14 cellular contexts compared by ENCODE assay signal in the genomic region with DNA sequence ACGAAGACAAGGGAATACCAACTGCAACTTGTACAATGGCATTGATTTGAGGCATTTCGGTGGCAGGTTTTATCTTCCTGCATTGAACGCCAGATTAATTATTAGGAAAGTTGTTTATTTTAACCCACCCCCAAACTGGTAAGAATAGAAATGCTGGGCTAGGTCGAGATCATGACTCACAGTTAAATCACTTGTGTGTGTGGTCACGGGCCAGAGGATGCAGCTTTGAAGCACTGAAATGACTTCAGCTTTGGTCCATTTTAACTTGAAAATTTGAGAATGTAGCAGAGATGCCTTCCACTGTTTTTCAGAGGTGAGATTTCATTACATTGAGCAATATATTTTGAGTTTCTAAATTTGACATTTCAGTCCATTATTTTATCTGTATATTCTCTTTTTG. TPM values are rescaled to one million over a fixed set of nuclear protein-coding genes. Genes with fewer than 3 reads are reported as not detected.
A peak's percentile ranks its signal among the peaks of the same experiment; 100 is the strongest.
DNase-seq lines count a peak whose midpoint lies in the region; ATAC-seq and TF ChIP-seq lines count a peak whose summit lies in the region.
"Had no signal": no experiment of that assay in that cellular context is flagged by ENCODE, and none has a peak within 500 bp of the region (broad histone marks: within the 10 kb centered on the region; RNA-seq: fewer than 3 reads in every experiment).

No MANE protein-coding gene starts in this region.

- H3K4me1 ChIP-seq in ACC112 (ENCODE audit: control insufficient read depth, insufficient read depth, low read length, unreplicated experiment) (peaks cover 37% of the 10 kb centered on the region), H9 (ENCODE audit: insufficient read depth, low read length) (no peaks in the 10 kb centered on the region)
- H3K4me1 ChIP-seq: neural progenitor cell had no signal

- H3K36me3 Mint-ChIP-seq in activated T-cell treated with anti-CD3 and anti-CD28 coated beads, Interleukin-2, amount 50 U/mL, for 4 hours (ENCODE audit: insufficient read depth) = peaks cover 3% of the 10 kb centered on the region
- H3K36me3 Mint-ChIP-seq in H9 (ENCODE audit: insufficient read depth in 1 of 3, low read depth in 3 of 3) = peaks cover 0 to 8% (median 3%) of the 10 kb centered on the region in 3 experiments; a peak in 4 of 7 replicates

- H3K79me2 ChIP-seq in ACC112 (ENCODE audit: control insufficient read depth, insufficient read depth, low read length, unreplicated experiment) (no peaks in the 10 kb centered on the region), H9 (ENCODE audit: insufficient read depth, low read length) (no peaks in the 10 kb centered on the region)

- peak overlapping the region; percentile 62 for H3K27ac ChIP-seq in ACC112 (ENCODE audit: low read depth, low read length)
- H3K27ac ChIP-seq in H9 (ENCODE audit: insufficient read length, low read depth, low read length) = no peak overlapping the region
- H3K27ac ChIP-seq: neural progenitor cell had no signal

- no peak overlapping the region for H2BK12ac ChIP-seq in H9 (ENCODE audit: insufficient read length, low read depth, low read length)

- H3K79me1 ChIP-seq in H9 (ENCODE audit: insufficient read depth, low read depth, low read length, poor library complexity, severe bottlenecking) = no peaks in the 10 kb centered on the region

- H3K23ac ChIP-seq in H9 (ENCODE audit: insufficient read length, low read depth, low read length) = no peak overlapping the region

- H2BK5ac ChIP-seq in H9 (ENCODE audit: insufficient read length, low read length) = no peak overlapping the region

- no peaks in the 10 kb centered on the region for H3K27me3 Mint-ChIP-seq in activated T-cell treated with anti-CD3 and anti-CD28 coated beads, Interleukin-2, amount 50 U/mL, for 4 hours (ENCODE audit: low read depth)
- no peaks in the 10 kb centered on the region; the same call in 1 of the 2 replicates for H3K27me3 Mint-ChIP-seq in H9 (ENCODE audit: low read depth)

- H3K36me3 ChIP-seq in ACC112 (ENCODE audit: insufficient read depth, low read length) = 0 out of 2 replicates have a peak, but pooled peaks cover 11% of the 10 kb centered on the region
- H3K36me3 ChIP-seq: neural progenitor cell had no signal

- H3K27ac Mint-ChIP-seq in H9 = no peak overlapping the region
- H3K27ac Mint-ChIP-seq: CD14-positive monocyte; neural progenitor cell; T-helper 1 cell treated with Interleukin-12 subunit alpha and Interleukin-12 subunit beta and Interleukin-4 antibody, amounts not matched to agents 30 μg/mL and 1 μg/mL, for 36 hours had no signal

- ATAC-seq in activated T-cell treated with anti-CD3 and anti-CD28 coated beads, Interleukin-2, amount 50 U/mL, for 4 hours = no peak
- no peak for ATAC-seq in HG02973 (IDR thresholded peaks at IDR 0.05; ENCODE audit: unreplicated experiment)
- ATAC-seq: stimulated activated naive CD8-positive, alpha-beta T cell treated with anti-CD3 and anti-CD28 coated beads, Interleukin-15, Interleukin-2, amounts not matched to agents 100 U/mL and 50 U/mL, for 24 hours had no signal

- H3K4ac ChIP-seq in H9 (ENCODE audit: low read depth, low read length) = no peak overlapping the region

- H3K4me1 Mint-ChIP-seq in activated T-cell treated with anti-CD3 and anti-CD28 coated beads, Interleukin-2, amount 50 U/mL, for 4 hours (ENCODE audit: low read depth) = peaks cover 3% of the 10 kb centered on the region
- H3K4me1 Mint-ChIP-seq in H9 = no peaks in the 10 kb centered on the region
- H3K4me1 Mint-ChIP-seq: CD14-positive monocyte, neural progenitor cell had no signal

- no peak overlapping the region for H3K9ac ChIP-seq in H9 (ENCODE audit: extremely low read depth, insufficient read length, low read length)
- H3K9ac ChIP-seq: neural progenitor cell had no signal

- no peaks in the 10 kb centered on the region for H3K9me3 Mint-ChIP-seq in activated T-cell treated with anti-CD3 and anti-CD28 coated beads, Interleukin-2, amount 50 U/mL, for 4 hours
- no peaks in the 10 kb centered on the region for H3K9me3 Mint-ChIP-seq in H9
- H3K9me3 Mint-ChIP-seq: CD14-positive monocyte; neural progenitor cell; T-helper 1 cell treated with Interleukin-12 subunit alpha and Interleukin-12 subunit beta and Interleukin-4 antibody, amounts not matched to agents 30 μg/mL and 1 μg/mL, for 36 hours had no signal

- no peak overlapping the region for H3K14ac ChIP-seq in H9 (ENCODE audit: insufficient read depth, low read length)

- H2BK120ac ChIP-seq in H9 (ENCODE audit: low read depth, low read length, poor library complexity, severe bottlenecking) = no peak overlapping the region

- no peaks in the 10 kb centered on the region for H4K20me1 ChIP-seq in H9 (ENCODE audit: control insufficient read depth, insufficient read depth, insufficient read length)

- no peak overlapping the region for H4K8ac ChIP-seq in H9 (replicated peaks; ENCODE audit: insufficient read length, low read depth, low read length)

- H4K5ac ChIP-seq in H9 (ENCODE audit: insufficient read length, low read depth, low read length) = no peak overlapping the region

- H3K4me3 Mint-ChIP-seq in activated T-cell treated with anti-CD3 and anti-CD28 coated beads, Interleukin-2, amount 50 U/mL, for 4 hours = no peak overlapping the region
- H3K4me3 Mint-ChIP-seq in H9 = no peak overlapping the region
- H3K4me3 Mint-ChIP-seq: CD14-positive monocyte; neural progenitor cell; T-helper 1 cell treated with Interleukin-12 subunit alpha and Interleukin-12 subunit beta and Interleukin-4 antibody, amounts not matched to agents 30 μg/mL and 1 μg/mL, for 36 hours had no signal

- WGBS in H9 (ENCODE audit: extremely low coverage, insufficient read length, low lambda C conversion rate) = no CpG with 5 or more reads among the region's 5 CpGs

- H2AK5ac ChIP-seq in H9 (ENCODE audit: insufficient read length, low read length) = no peak overlapping the region

- no peak overlapping the region for H4K91ac ChIP-seq in H9 (ENCODE audit: insufficient read length, low read depth, low read length)

- no peak overlapping the region for H3K56ac ChIP-seq in H9 (ENCODE audit: insufficient read length, low read depth, low read length)

- H3K9me3 ChIP-seq in H9 (ENCODE audit: control insufficient read depth, low read depth, low read length) = no peaks in the 10 kb centered on the region

- H3K18ac ChIP-seq in H9 (ENCODE audit: insufficient read length, low read depth, low read length) = no peak overlapping the region

- H3T11ph ChIP-seq in H9 (ENCODE audit: low read length) = no peak overlapping the region

- H2AFZ ChIP-seq in ACC112 (ENCODE audit: low read length, unreplicated experiment) = no peak overlapping the region
- H2AFZ ChIP-seq in H9 (ENCODE audit: low read length) = no peak overlapping the region
- H2AFZ ChIP-seq: neural progenitor cell had no signal

- DNase-seq in HFF-Myc (ENCODE audit: extremely low read depth, low read depth) (peak; percentile 47), amniotic epithelial cell (ENCODE audit: low read depth) (peak; percentile 72), glomerular visceral epithelial cell (ENCODE audit: extremely low spot score) (peak; percentile 80), islet precursor cell (no peak), H9 (no peak)
- no peak for DNase-seq in activated T-cell treated with anti-CD3 and anti-CD28 coated beads, Interleukin-2, amount 50 U/mL, for 4 hours
- DNase-seq: activated CD8-positive, alpha-beta memory T cell treated with anti-CD3 and anti-CD28 coated beads for 24 hours; NCI-H1417; stimulated activated naive CD8-positive, alpha-beta T cell treated with anti-CD3 and anti-CD28 coated beads, Interleukin-15, Interleukin-2, amounts not matched to agents 100 U/mL and 50 U/mL, for 24 hours had no signal

- no peak overlapping the region for H2BK20ac ChIP-seq in H9 (ENCODE audit: low read depth, low read length, poor library complexity, severe bottlenecking)

- H3K23me2 ChIP-seq in H9 (ENCODE audit: insufficient read length, low read depth, low read length, poor library complexity, severe bottlenecking) = no peaks in the 10 kb centered on the region

- no peak overlapping the region for H3K4me2 ChIP-seq in H9 (ENCODE audit: insufficient read depth, insufficient read length, low read length)
- H3K4me2 ChIP-seq: neural progenitor cell had no signal

- H3K27me3 ChIP-seq in ACC112 (ENCODE audit: insufficient read depth, low read length) (no peaks in the 10 kb centered on the region), H9 (ENCODE audit: insufficient read depth, low read length) (no peaks in the 10 kb centered on the region)
- H3K27me3 ChIP-seq: neural progenitor cell had no signal

- no peak overlapping the region for H2BK15ac ChIP-seq in H9 (ENCODE audit: low read depth, low read length)

- H3K4me3 ChIP-seq in ACC112 (ENCODE audit: low read depth, low read length) (no peak overlapping the region), HFF-Myc (replicated peaks; ENCODE audit: low read depth, low read length) (no peak overlapping the region)
- H3K4me3 ChIP-seq: neural progenitor cell had no signal

- TF ChIP-seq CTCF in HFF-Myc (IDR thresholded peaks at IDR 0.05; ENCODE audit: low read depth, low read length, missing control alignments) (no peak), H9 (conservative IDR thresholded peaks at IDR 0.05) (no peak)

RNA-seq across cellular contexts. Expression of a gene that starts 23.6 kb away (rescaled TPM):
- total RNA-seq in activated T-cell treated with anti-CD3 and anti-CD28 coated beads, Interleukin-2, amount 50 U/mL, for 4 hours = 1 to 10 TPM; 1.6 to 4.0 (median 3.3) TPM
- 0.26 and 0.39 TPM in 2 replicates for total RNA-seq in H9 (2021)

RNA-seq across cellular contexts. Expression of a gene that starts 52.7 kb away (rescaled TPM):
- 10 to 100 TPM; 83.9 to 98.7 (median 92.1) TPM for total RNA-seq in activated T-cell treated with anti-CD3 and anti-CD28 coated beads, Interleukin-2, amount 50 U/mL, for 4 hours
- 98.7 and 103 TPM in 2 replicates for total RNA-seq in H9 (2021)

Comparison
In these comparisons a context has a peak if more than half of its experiments do, and no peak if none do; other contexts are left out.
1. DNase-seq: peak in HFF-Myc (single experiment), amniotic epithelial cell (single experiment) and glomerular visceral epithelial cell (single experiment); none in islet precursor cell (single experiment), activated T-cell treated with anti-CD3 and anti-CD28 coated beads, Interleukin-2, amount 50 U/mL, for 4 hours (single experiment) and H9 (single experiment).